In genomic region chr16:1990336-1991134, GRCh38 we compare ENCODE assay signal across 9 cellular contexts. TPM values are rescaled to one million over a fixed set of nuclear protein-coding genes. Genes with fewer than 3 reads are reported as not detected.
DNase-seq lines count a peak whose midpoint lies in the region; TF ChIP-seq lines count a peak whose summit lies in the region.
"Had no signal": no experiment of that assay in that cellular context is flagged by ENCODE, and none has a peak within 500 bp of the region (broad histone marks: within the 10 kb centered on the region; RNA-seq: fewer than 3 reads in every experiment).

No MANE protein-coding gene starts in this region.

- H3K9me3 ChIP-seq in sigmoid colon = no peaks in the 10 kb centered on the region
- H3K9me3 ChIP-seq: adrenal gland had no signal

- no peak for TF ChIP-seq CTCF in epithelial cell of proximal tubule (conservative IDR thresholded peaks at IDR 0.05; ENCODE audit: low read depth, low read length)
- TF ChIP-seq CTCF in sigmoid colon (IDR thresholded peaks at IDR 0.05) = no peak

- TF ChIP-seq POLR2A in Raji (IDR thresholded peaks at IDR 0.05; ENCODE audit: insufficient read depth, low read depth, low read length) = peak; percentile 59
- peak in 1 of 2 donors; percentile 33 for TF ChIP-seq POLR2A in sigmoid colon (IDR thresholded peaks at IDR 0.05)

- peak; percentile 50 for DNase-seq in stimulated activated CD4-positive, alpha-beta T cell treated with anti-CD3 and anti-CD28 coated beads, Interleukin-15, amount 100 ng/mL, for 24 hours
- no peak for DNase-seq in stimulated activated CD4-positive, alpha-beta T cell treated with anti-CD3 and anti-CD28 coated beads, Interleukin-4, amount 100 ng/mL, for 4 hours
- DNase-seq in epithelial cell of proximal tubule (ENCODE audit: low read depth) (no peak), DMS153 treated with DMSO at 0.1 percent for 48 hours (lab: John Stamatoyannopoulos, UW; ENCODE audit: unreplicated experiment) (no peak), T1000 (lab: John Stamatoyannopoulos, UW) (no peak), sigmoid colon (no peak)

- peaks cover 37 to 50% (median 49%) of the 10 kb centered on the region in 3 donors for H3K27me3 ChIP-seq in sigmoid colon

- peak overlapping the region; percentile 40 for H3K4me3 ChIP-seq in epithelial cell of proximal tubule (ENCODE audit: low read depth, low read length)
- peak overlapping the region; percentile 14 to 30 (median 17) for H3K4me3 ChIP-seq in skin epidermis
- H3K4me3 ChIP-seq in sigmoid colon = no peak overlapping the region
- H3K4me3 ChIP-seq: adrenal gland had no signal

- peaks cover 0 to 33% (median 28%) of the 10 kb centered on the region in 4 donors for H3K4me1 ChIP-seq in sigmoid colon

- H3K27ac ChIP-seq in skin epidermis (peak overlapping the region in 4 of 21 experiments; percentile 3 to 67 (median 38)), sigmoid colon (no peak overlapping the region)

- WGBS in sigmoid colon, 2 donors = 2% methylated on average over 52 of the region's 52 CpGs

- intact Hi-C loops in sigmoid colon (cut with DNase I) = no loop called here

- peaks cover 6 to 15% (median 10%) of the 10 kb centered on the region in 4 donors for H3K36me3 ChIP-seq in sigmoid colon

- no peak for TF ChIP-seq EP300 in sigmoid colon (IDR thresholded peaks at IDR 0.05)

RNA-seq across cellular contexts. Expression of gene SYNGR3, which starts 0.8 kb away (rescaled TPM):
- total RNA-seq in epithelial cell of proximal tubule (8.5 and 22.0 TPM in 2 replicates), sigmoid colon (1 to 10 TPM in 3 of 4 donors, under 1 TPM in 1; 0.82 to 8.3 (median 6.3) TPM)
- polyA plus RNA-seq in sigmoid colon = 1 to 10 TPM in 2 of 3 donors, under 1 TPM in 1; 0.60 to 4.0 (median 1.2) TPM

RNA-seq across cellular contexts. Expression of gene GFER, which starts 6.5 kb away (rescaled TPM):
- total RNA-seq in epithelial cell of proximal tubule (21.5 and 36.3 TPM in 2 replicates), sigmoid colon (10 to 100 TPM; 17.5 to 23.8 (median 21.2) TPM)
- 100 to 1,000 TPM in 1 of 3 donors, 10 to 100 TPM in 2; 67.3 to 125 (median 82.9) TPM for polyA plus RNA-seq in sigmoid colon

RNA-seq across cellular contexts. Expression of gene NOXO1, which starts 9.3 kb away (rescaled TPM):
- total RNA-seq in epithelial cell of proximal tubule (0.94 and 1.2 TPM in 2 replicates), sigmoid colon (not detected)
- 10 to 100 TPM; 13.8 to 47.3 (median 15.0) TPM for polyA plus RNA-seq in sigmoid colon

RNA-seq across cellular contexts. Expression of gene TBL3, which starts 18.7 kb away (rescaled TPM):
- 108 and 127 TPM in 2 replicates for total RNA-seq in epithelial cell of proximal tubule
- 10 to 100 TPM; 19.4 to 27.4 (median 26.1) TPM for total RNA-seq in sigmoid colon
- 10 to 100 TPM; 14.3 to 37.4 (median 14.4) TPM for polyA plus RNA-seq in sigmoid colon

RNA-seq across cellular contexts. Expression of gene ZNF598, which starts 19.1 kb away (rescaled TPM):
- total RNA-seq in epithelial cell of proximal tubule (48.8 and 66.9 TPM in 2 replicates), sigmoid colon (10 to 100 TPM; 12.8 to 27.2 (median 17.7) TPM)
- 10 to 100 TPM; 20.3 to 57.0 (median 21.0) TPM for polyA plus RNA-seq in sigmoid colon

Comparison
In these comparisons a context has a peak if more than half of its experiments do, and no peak if none do; other contexts are left out.
1. H3K4me3 ChIP-seq: peak in epithelial cell of proximal tubule (single experiment) and skin epidermis (7 of 7); none in sigmoid colon (0 of 4).